8 cellular contexts compared by ENCODE assay signal in genomic region chr14:54881235-54881760, GRCh38. TPM values are rescaled to one million over a fixed set of nuclear protein-coding genes. Genes with fewer than 3 reads are reported as not detected.
A peak's percentile ranks its signal among the peaks of the same experiment; 100 is the strongest.
DNase-seq lines count a peak whose midpoint lies in the region; ATAC-seq and TF ChIP-seq lines count a peak whose summit lies in the region.

No MANE protein-coding gene starts in this region.

- peak overlapping the region; percentile 32 to 77 for H3K4me3 ChIP-seq in CD4-positive, alpha-beta memory T cell (ENCODE audit: low read length in 2 of 2)
- H3K4me3 ChIP-seq in suprapubic skin, result peak overlapping the region; percentile 42

- WGBS in suprapubic skin, result 2% methylated on average over 6 of the region's 6 CpGs

- CTCF ChIA-PET in CD4-positive, alpha-beta memory T cell (lab: Charles Lee; ENCODE audit: partially characterized antibody), result interaction anchor here (0.7 to 4.2 kb wide), 10 partner anchors 12 to 317 kb away, joined by 3 to 47 read pairs (median 5); partner anchors contain the start of gene GCH1

- ATAC-seq in GM19372 (IDR thresholded peaks at IDR 0.05; ENCODE audit: low read depth, unreplicated experiment), result peak; percentile 49
- peak; percentile 46 for ATAC-seq in HG03521 (IDR thresholded peaks at IDR 0.05; ENCODE audit: unreplicated experiment)
- peak; percentile 77 for ATAC-seq in activated naive CD4-positive, alpha-beta T cell treated with anti-CD3 and anti-CD28 coated beads, Interleukin-2, amount 50 U/mL, for 72 hours

- H3K27me3 ChIP-seq in CD4-positive, alpha-beta memory T cell (ENCODE audit: insufficient read depth, low read length), result no peaks in the 10 kb centered on the region
- H3K27me3 ChIP-seq in suprapubic skin, result no peaks in the 10 kb centered on the region

- H3K9me3 ChIP-seq in CD4-positive, alpha-beta memory T cell (ENCODE audit: control insufficient read depth in 1 of 2, low read length in 2 of 2), result no peaks in the 10 kb centered on the region
- no peaks in the 10 kb centered on the region for H3K9me3 ChIP-seq in suprapubic skin

- no peaks in the 10 kb centered on the region for H3K9me3 Mint-ChIP-seq in CD4-positive, alpha-beta memory T cell
- H3K9me3 Mint-ChIP-seq in activated naive CD4-positive, alpha-beta T cell treated with anti-CD3 and anti-CD28 coated beads, Interleukin-2, amount 50 U/mL, for 72 hours, result no peaks in the 10 kb centered on the region
- no peaks in the 10 kb centered on the region for H3K9me3 Mint-ChIP-seq in immature natural killer cell

- peak overlapping the region; percentile 80 to 98 (median 96) for H3K27ac Mint-ChIP-seq in CD4-positive, alpha-beta memory T cell
- peak overlapping the region; percentile 94 to 99 for H3K27ac Mint-ChIP-seq in activated naive CD4-positive, alpha-beta T cell treated with anti-CD3 and anti-CD28 coated beads, Interleukin-2, amount 50 U/mL, for 72 hours
- peak overlapping the region; percentile 93 to 99 (median 98) for H3K27ac Mint-ChIP-seq in immature natural killer cell

- intact Hi-C loops in CD4-positive, alpha-beta memory T cell (cut with micrococcal nuclease), result loop anchor here (1.0 to 5.0 kb wide), 4 partner anchors 12 to 314 kb away; partner anchors contain the start of genes GCH1 and SAMD4A

- no peak for TF ChIP-seq POLR2A in suprapubic skin (IDR thresholded peaks at IDR 0.05)

- POLR2A ChIA-PET in CD4-positive, alpha-beta memory T cell (lab: Charles Lee; ENCODE audit: partially characterized antibody), result interaction anchor here (0.5 to 2.8 kb wide), 12 partner anchors 13 to 551 kb away, joined by 3 to 44 read pairs (median 4); partner anchors contain the start of genes DLGAP5, GCH1, MAPK1IP1L and SAMD4A

- TF ChIP-seq CTCF in suprapubic skin (IDR thresholded peaks at IDR 0.05), result no peak

- peak; percentile 46 to 65 (median 54) for DNase-seq in CD4-positive, alpha-beta memory T cell
- DNase-seq in activated naive CD4-positive, alpha-beta T cell treated with anti-CD3 and anti-CD28 coated beads, Interleukin-2, amount 50 U/mL, for 72 hours (ENCODE audit: low spot score in 2 of 2), result peak in 1 of 2 donors; percentile 17
- DNase-seq in immature natural killer cell (peak; percentile 52 to 58 (median 57)), suprapubic skin (ENCODE audit: low spot score in 2 of 2) (no peak), occipital lobe (lab: John Stamatoyannopoulos, UW) (no peak), inferior parietal cortex (ENCODE audit: extremely low spot score) (no peak)

- no peaks in the 10 kb centered on the region for H3K27me3 Mint-ChIP-seq in CD4-positive, alpha-beta memory T cell
- H3K27me3 Mint-ChIP-seq in immature natural killer cell (ENCODE audit: low read depth in 3 of 3), result peaks cover 0 to 9% (median 3%) of the 10 kb centered on the region in 3 donors

- H3K4me1 ChIP-seq in CD4-positive, alpha-beta memory T cell (ENCODE audit: insufficient read depth, low read length), result peaks cover 45% of the 10 kb centered on the region
- peaks cover 22% of the 10 kb centered on the region for H3K4me1 ChIP-seq in suprapubic skin

- no peak for TF ChIP-seq EP300 in suprapubic skin (IDR thresholded peaks at IDR 0.05)

- H3K36me3 Mint-ChIP-seq in CD4-positive, alpha-beta memory T cell, result peaks cover 0 to 6% of the 10 kb centered on the region in 2 donors
- no peaks in the 10 kb centered on the region for H3K36me3 Mint-ChIP-seq in activated naive CD4-positive, alpha-beta T cell treated with anti-CD3 and anti-CD28 coated beads, Interleukin-2, amount 50 U/mL, for 72 hours
- H3K36me3 Mint-ChIP-seq in immature natural killer cell, result peaks cover 0 to 3% (median 0%) of the 10 kb centered on the region in 3 donors

- H3K27ac ChIP-seq in CD4-positive, alpha-beta memory T cell (ENCODE audit: low read depth, low read length), result peak overlapping the region; percentile 59
- H3K27ac ChIP-seq in suprapubic skin, result peak overlapping the region; percentile 59

- H3K4me1 Mint-ChIP-seq in CD4-positive, alpha-beta memory T cell, result peaks cover 41 to 68% (median 47%) of the 10 kb centered on the region in 4 donors
- H3K4me1 Mint-ChIP-seq in immature natural killer cell, result peaks cover 51 to 69% of the 10 kb centered on the region in 2 donors

- no peaks in the 10 kb centered on the region for H3K36me3 ChIP-seq in CD4-positive, alpha-beta memory T cell (ENCODE audit: insufficient read depth, low read length)
- no peaks in the 10 kb centered on the region for H3K36me3 ChIP-seq in suprapubic skin

- H3K4me3 Mint-ChIP-seq in CD4-positive, alpha-beta memory T cell, result peak overlapping the region; percentile 82 to 95 (median 92)
- peak overlapping the region; percentile 88 to 100 (median 98) for H3K4me3 Mint-ChIP-seq in immature natural killer cell

RNA-seq across cellular contexts. Expression of gene GCH1, which starts 21.3 kb away (rescaled TPM):
- total RNA-seq in CD4-positive, alpha-beta memory T cell, result 10 to 100 TPM; 28.4 to 30.2 TPM
- 10 to 100 TPM; 30.8 to 31.9 TPM for polyA plus RNA-seq in CD4-positive, alpha-beta memory T cell
- 10 to 100 TPM; 36.1 to 52.3 TPM for total RNA-seq in activated naive CD4-positive, alpha-beta T cell treated with anti-CD3 and anti-CD28 coated beads, Interleukin-2, amount 50 U/mL, for 72 hours
- 10 to 100 TPM; 41.7 to 53.2 (median 52.0) TPM for polyA plus RNA-seq in immature natural killer cell
- total RNA-seq in suprapubic skin (10 to 100 TPM in 3 of 4 donors, 1 to 10 TPM in 1; 9.5 to 14.3 (median 12.1) TPM), occipital lobe (1.2 TPM)

Comparison
In these comparisons a context has a peak if more than half of its experiments do, and no peak if none do; other contexts are left out.
1. DNase-seq: peak in CD4-positive, alpha-beta memory T cell (5 of 5) and immature natural killer cell (3 of 3); none in suprapubic skin (0 of 2), occipital lobe (single experiment) and inferior parietal cortex (single experiment).
2. Peak in every context shown above with its lines, with median percentiles within 50 percentile points of each other: H3K27ac Mint-ChIP-seq and ATAC-seq.